7 cellular contexts compared by ENCODE assay signal in genomic region chr4:55396305-55397023, GRCh38. TPM values are rescaled to one million over a fixed set of nuclear protein-coding genes. Genes with fewer than 3 reads are reported as not detected.
DNase-seq lines count a peak whose midpoint lies in the region; ATAC-seq and TF ChIP-seq lines count a peak whose summit lies in the region.

No MANE protein-coding gene starts in this region.

- H3K4me3 Mint-ChIP-seq in H9, result peak overlapping the region; percentile 91 to 93
- H3K4me3 Mint-ChIP-seq in activated CD4-positive, alpha-beta memory T cell treated with anti-CD3 and anti-CD28 coated beads, Interleukin-2, amount 10 ng/mL, durations not matched to agents 7 days and 5 days, result peak overlapping the region; percentile 90
- H3K4me3 Mint-ChIP-seq in effector memory CD8-positive, alpha-beta T cell, result peak overlapping the region; percentile 95

- H3K36me3 Mint-ChIP-seq in H9 (ENCODE audit: insufficient read depth in 1 of 3, low read depth in 3 of 3), result peaks cover 26 to 37% (median 32%) of the 10 kb centered on the region in 3 experiments
- peaks cover 36% of the 10 kb centered on the region for H3K36me3 Mint-ChIP-seq in activated CD4-positive, alpha-beta memory T cell treated with anti-CD3 and anti-CD28 coated beads, Interleukin-2, amount 10 ng/mL, durations not matched to agents 7 days and 5 days (ENCODE audit: low read depth)
- H3K36me3 Mint-ChIP-seq in effector memory CD8-positive, alpha-beta T cell (ENCODE audit: insufficient read depth), result peaks cover 22% of the 10 kb centered on the region

- H3K23ac ChIP-seq in H9 (ENCODE audit: insufficient read length, low read depth, low read length) (no peak overlapping the region), mesendoderm (ENCODE audit: low read length) (no peak overlapping the region)

- H4K5ac ChIP-seq in H9 (ENCODE audit: insufficient read length, low read depth, low read length) (no peak overlapping the region), mesendoderm (ENCODE audit: low read length) (no peak overlapping the region)

- no peak overlapping the region for H3T11ph ChIP-seq in H9 (ENCODE audit: low read length)

- H2AFZ ChIP-seq in H9 (ENCODE audit: low read length), result no peak overlapping the region

- peaks cover 33% of the 10 kb centered on the region for H3K79me2 ChIP-seq in H9 (ENCODE audit: insufficient read depth, low read length)
- H3K79me2 ChIP-seq in mesendoderm (ENCODE audit: control insufficient read depth, insufficient read depth, low read length), result peaks cover 45% of the 10 kb centered on the region

- no peaks in the 10 kb centered on the region for H4K20me1 ChIP-seq in H9 (ENCODE audit: control insufficient read depth, insufficient read depth, insufficient read length)

- no peaks in the 10 kb centered on the region for H3K79me1 ChIP-seq in H9 (ENCODE audit: insufficient read depth, low read depth, low read length, poor library complexity, severe bottlenecking)
- no peaks in the 10 kb centered on the region for H3K79me1 ChIP-seq in mesendoderm (ENCODE audit: low read length)

- H3K27me3 ChIP-seq in H9 (ENCODE audit: insufficient read depth, low read length) (no peaks in the 10 kb centered on the region), mesendoderm (ENCODE audit: insufficient read depth, low read length, poor library complexity) (no peaks in the 10 kb centered on the region), stomach (no peaks in the 10 kb centered on the region)

- H3K56ac ChIP-seq in H9 (ENCODE audit: insufficient read length, low read depth, low read length), result no peak overlapping the region
- H3K56ac ChIP-seq in mesendoderm (ENCODE audit: low read length), result peak overlapping the region; percentile 94

- CTCF ChIA-PET in activated CD4-positive, alpha-beta memory T cell treated with anti-CD3 and anti-CD28 coated beads, Interleukin-2, amount 10 ng/mL, durations not matched to agents 7 days and 5 days (lab: Charles Lee), result interaction anchor here (1.7 to 4.1 kb wide), 2 partner anchors 50 to 470 kb away, joined by 4 to 56 read pairs; partner anchors contain the start of gene SRD5A3

- H3K36me3 ChIP-seq in mesendoderm (ENCODE audit: control insufficient read depth, insufficient read depth, low read length), result no peaks in the 10 kb centered on the region
- peaks cover 0 to 11% (median 5%) of the 10 kb centered on the region in 4 donors for H3K36me3 ChIP-seq in stomach

- peaks cover 31 to 32% of the 10 kb centered on the region in 2 experiments for H3K4me1 Mint-ChIP-seq in H9
- peaks cover 51% of the 10 kb centered on the region for H3K4me1 Mint-ChIP-seq in activated CD4-positive, alpha-beta memory T cell treated with anti-CD3 and anti-CD28 coated beads, Interleukin-2, amount 10 ng/mL, durations not matched to agents 7 days and 5 days
- peaks cover 34 to 48% of the 10 kb centered on the region in 2 donors for H3K4me1 Mint-ChIP-seq in effector memory CD8-positive, alpha-beta T cell (ENCODE audit: low read depth in 2 of 2)

- no peak overlapping the region for H2AK5ac ChIP-seq in H9 (ENCODE audit: insufficient read length, low read length)
- H2AK5ac ChIP-seq in mesendoderm (ENCODE audit: low read length), result no peak overlapping the region

- no peak overlapping the region for H4K91ac ChIP-seq in H9 (ENCODE audit: insufficient read length, low read depth, low read length)

- intact Hi-C loops in stomach (cut with DNase I; ENCODE audit: low total_unique reads), result loop anchor here (5.0 kb wide), 1 partner anchor 49 kb away; the partner anchor contains the start of gene SRD5A3

- peak overlapping the region in 2 of 3 experiments; percentile 81 to 86; a peak in 2 of 7 replicates for H3K27ac Mint-ChIP-seq in H9
- H3K27ac Mint-ChIP-seq in activated CD4-positive, alpha-beta memory T cell treated with anti-CD3 and anti-CD28 coated beads, Interleukin-2, amount 10 ng/mL, durations not matched to agents 7 days and 5 days, result peak overlapping the region; percentile 80
- H3K27ac Mint-ChIP-seq in effector memory CD8-positive, alpha-beta T cell, result peak overlapping the region; percentile 68 to 97

- peak; percentile 9 for ATAC-seq in effector memory CD8-positive, alpha-beta T cell (replicated peaks)

- H3K9ac ChIP-seq in H9 (ENCODE audit: extremely low read depth, insufficient read length, low read length) (peak overlapping the region; percentile 94), mesendoderm (ENCODE audit: low read length) (peak overlapping the region; percentile 87)

- peak overlapping the region; percentile 90 for H3K4me3 ChIP-seq in mesendoderm (ENCODE audit: low read length)
- peak overlapping the region; percentile 68 to 76 (median 76) for H3K4me3 ChIP-seq in stomach

- no peak overlapping the region for H2BK5ac ChIP-seq in H9 (ENCODE audit: insufficient read length, low read length)
- peak overlapping the region; percentile 4 for H2BK5ac ChIP-seq in mesendoderm (ENCODE audit: low read length)

- no peak for TF ChIP-seq EP300 in stomach (IDR thresholded peaks at IDR 0.05)

- no peak overlapping the region for H2BK20ac ChIP-seq in H9 (ENCODE audit: low read depth, low read length, poor library complexity, severe bottlenecking)

- H3K23me2 ChIP-seq in H9 (ENCODE audit: insufficient read length, low read depth, low read length, poor library complexity, severe bottlenecking), result peaks cover 10% of the 10 kb centered on the region

- in situ Hi-C loops in GM13976 (cut with MboI; ENCODE audit: low sequenced_read_pairs, unreplicated experiment), result no loop called here

- H3K27ac ChIP-seq in H9 (ENCODE audit: insufficient read length, low read depth, low read length) (no peak overlapping the region), mesendoderm (ENCODE audit: low read depth, low read length) (peak overlapping the region; percentile 84), stomach (peak overlapping the region; percentile 95 to 99 (median 97))

- POLR2A ChIA-PET in activated CD4-positive, alpha-beta memory T cell treated with anti-CD3 and anti-CD28 coated beads, Interleukin-2, amount 10 ng/mL, durations not matched to agents 7 days and 5 days (lab: Charles Lee), result interaction anchor here (0.7 to 2.7 kb wide), 9 partner anchors 9 to 1581 kb away, joined by 3 to 21 read pairs (median 5); partner anchors contain the start of genes NOA1, POLR2B and SRD5A3

- WGBS in H9 (ENCODE audit: extremely low coverage, insufficient read length, low lambda C conversion rate), result no CpG with 5 or more reads among the region's 39 CpGs
- no CpG with 5 or more reads among the region's 39 CpGs for WGBS in mesendoderm (ENCODE audit: extremely low coverage, insufficient coverage, low lambda C conversion rate)
- 0 to 1% (median 0%) methylated on average over 22 to 39 of the region's 39 CpGs for WGBS in stomach, 5 donors

- H3K4ac ChIP-seq in H9 (ENCODE audit: low read depth, low read length) (no peak overlapping the region), mesendoderm (ENCODE audit: low read depth, low read length) (peak overlapping the region; percentile 74)

- no peak overlapping the region for H3K18ac ChIP-seq in H9 (ENCODE audit: insufficient read length, low read depth, low read length)
- peak overlapping the region; percentile 85 for H3K18ac ChIP-seq in mesendoderm (ENCODE audit: low read length)

- no peak for TF ChIP-seq POLR2A in stomach (IDR thresholded peaks at IDR 0.05)

- DNase-seq in GM13976 (ENCODE audit: low spot score) (peak; percentile 47), H9 (peak; percentile 40), M059J (ENCODE audit: low read depth) (peak; percentile 48), mesendoderm (peak; percentile 68), stomach (peak; percentile 46)
- peak; percentile 35 for DNase-seq in activated CD4-positive, alpha-beta memory T cell treated with anti-CD3 and anti-CD28 coated beads, Interleukin-2, amount 10 ng/mL, durations not matched to agents 7 days and 5 days
- peak in 2 of 3 experiments; percentile 5 to 9 for DNase-seq in effector memory CD8-positive, alpha-beta T cell

- peak overlapping the region; percentile 95 for H3K14ac ChIP-seq in H9 (ENCODE audit: insufficient read depth, low read length)

- no peaks in the 10 kb centered on the region; a peak in 1 of 5 replicates for H3K9me3 Mint-ChIP-seq in H9
- no peaks in the 10 kb centered on the region for H3K9me3 Mint-ChIP-seq in activated CD4-positive, alpha-beta memory T cell treated with anti-CD3 and anti-CD28 coated beads, Interleukin-2, amount 10 ng/mL, durations not matched to agents 7 days and 5 days
- no peaks in the 10 kb centered on the region for H3K9me3 Mint-ChIP-seq in effector memory CD8-positive, alpha-beta T cell

- H2BK120ac ChIP-seq in H9 (ENCODE audit: low read depth, low read length, poor library complexity, severe bottlenecking), result no peak overlapping the region
- H2BK120ac ChIP-seq in mesendoderm (ENCODE audit: low read depth, low read length), result peak overlapping the region; percentile 30

- H2BK12ac ChIP-seq in H9 (ENCODE audit: insufficient read length, low read depth, low read length), result no peak overlapping the region

- H4K8ac ChIP-seq in H9 (replicated peaks; ENCODE audit: insufficient read length, low read depth, low read length) (no peak overlapping the region), mesendoderm (ENCODE audit: low read depth, low read length) (peak overlapping the region; percentile 97)

- H3K4me2 ChIP-seq in H9 (ENCODE audit: insufficient read depth, insufficient read length, low read length) (peak overlapping the region; percentile 83), mesendoderm (ENCODE audit: low read length) (peak overlapping the region; percentile 96)

- no peaks in the 10 kb centered on the region for H3K9me3 ChIP-seq in H9 (ENCODE audit: control insufficient read depth, low read depth, low read length)
- H3K9me3 ChIP-seq in stomach, result no peaks in the 10 kb centered on the region

- H3K27me3 Mint-ChIP-seq in H9 (ENCODE audit: low read depth), result no peaks in the 10 kb centered on the region; the same call in 1 of the 2 replicates
- H3K27me3 Mint-ChIP-seq in activated CD4-positive, alpha-beta memory T cell treated with anti-CD3 and anti-CD28 coated beads, Interleukin-2, amount 10 ng/mL, durations not matched to agents 7 days and 5 days, result no peaks in the 10 kb centered on the region
- no peaks in the 10 kb centered on the region for H3K27me3 Mint-ChIP-seq in effector memory CD8-positive, alpha-beta T cell

- no peak for TF ChIP-seq CTCF in GM13976 (IDR thresholded peaks at IDR 0.05; ENCODE audit: borderline replicate concordance, control extremely low read depth, extremely low read depth, insufficient read depth, missing control alignments)
- TF ChIP-seq CTCF in H9 (conservative IDR thresholded peaks at IDR 0.05), result no peak
- TF ChIP-seq CTCF in stomach (IDR thresholded peaks at IDR 0.05), result no peak

- no peaks in the 10 kb centered on the region for H3K4me1 ChIP-seq in H9 (ENCODE audit: insufficient read depth, low read length)
- H3K4me1 ChIP-seq in mesendoderm (ENCODE audit: control insufficient read depth, low read depth, low read length), result no peaks in the 10 kb centered on the region
- H3K4me1 ChIP-seq in stomach, result peaks cover 28 to 50% (median 42%) of the 10 kb centered on the region in 4 donors

- H2BK15ac ChIP-seq in H9 (ENCODE audit: low read depth, low read length), result no peak overlapping the region
- H2BK15ac ChIP-seq in mesendoderm (replicated peaks; ENCODE audit: low read depth), result no peak overlapping the region

RNA-seq across cellular contexts. Expression of gene TMEM165, which starts 0.7 kb away (rescaled TPM):
- total RNA-seq in H9 (2021), result 85.9 and 87.2 TPM in 2 replicates
- 132 and 143 TPM in 2 replicates for total RNA-seq in M059J (2014; rRNA removed; shearing (Covaris generic))
- total RNA-seq in activated CD4-positive, alpha-beta memory T cell treated with anti-CD3 and anti-CD28 coated beads, Interleukin-2, amount 10 ng/mL, durations not matched to agents 7 days and 5 days, result 10 to 100 TPM; 68.2 to 70.1 TPM
- polyA plus RNA-seq in mesendoderm (2013, experiment 1 of 2), result 56.3 TPM
- polyA plus RNA-seq in mesendoderm (2013, experiment 2 of 2), result 55.1 TPM
- 100 to 1,000 TPM in 4 of 5 donors, 10 to 100 TPM in 1; 21.6 to 365 (median 206) TPM for total RNA-seq in stomach
- 10 to 100 TPM; 23.2 to 48.0 (median 27.8) TPM for polyA plus RNA-seq in stomach

RNA-seq across cellular contexts. Expression of gene SRD5A3, which starts 50.4 kb away (rescaled TPM):
- total RNA-seq in H9 (2021) (31.9 and 35.0 TPM in 2 replicates), stomach (10 to 100 TPM in 1 of 5 donors, 1 to 10 TPM in 3, not detected in 1; 1.8 to 11.2 (median 9.3) TPM)
- total RNA-seq in M059J (2014; rRNA removed; shearing (Covaris generic)), result 4.1 and 4.7 TPM in 2 replicates
- total RNA-seq in activated CD4-positive, alpha-beta memory T cell treated with anti-CD3 and anti-CD28 coated beads, Interleukin-2, amount 10 ng/mL, durations not matched to agents 7 days and 5 days, result 10 to 100 TPM; 11.8 to 12.0 TPM
- 23.8 TPM for polyA plus RNA-seq in mesendoderm (2013, experiment 1 of 2)
- polyA plus RNA-seq in mesendoderm (2013, experiment 2 of 2), result 24.5 TPM
- polyA plus RNA-seq in stomach, result 10 to 100 TPM in 1 of 3 donors, 1 to 10 TPM in 2; 6.5 to 13.0 (median 8.1) TPM

Comparison
In these comparisons a context has a peak if more than half of its experiments do, and no peak if none do; other contexts are left out.
1. DNase-seq: peak in every context shown above with its lines; median percentile 68 in mesendoderm; 48 in M059J; 47 in GM13976; 46 in stomach; 40 in H9; 35 in activated CD4-positive, alpha-beta memory T cell treated with anti-CD3 and anti-CD28 coated beads, Interleukin-2, amount 10 ng/mL, durations not matched to agents 7 days and 5 days; 7 in effector memory CD8-positive, alpha-beta T cell.